Comparison of ENCODE assay signal across 8 cellular contexts in genomic region chr22:36510966-36511881, GRCh38. TPM values are rescaled to one million over a fixed set of nuclear protein-coding genes. Genes with fewer than 3 reads are reported as not detected.
DNase-seq lines count a peak whose midpoint lies in the region; ATAC-seq and TF ChIP-seq lines count a peak whose summit lies in the region.

No MANE protein-coding gene starts in this region.

- CTCF ChIA-PET in RWPE1 (lab: Yijun Ruan, JAX) = interaction anchor here (0.6 to 1.1 kb wide), 4 partner anchors 22 to 1024 kb away, joined by 3 to 7 read pairs (median 3); no protein-coding TSS in a partner anchor

- H3K79me2 ChIP-seq in GM23338 (replicated peaks; ENCODE audit: insufficient read depth) = no peaks in the 10 kb centered on the region

- H3K9me3 Mint-ChIP-seq in GM23338 = peaks cover 14% of the 10 kb centered on the region; the same call in 2 of the 3 replicates

- in situ Hi-C loops in transverse colon (cut with MboI; ENCODE audit: low pct_ligation_motif_present in 1 of 4, low pct_unique_long_range_greater_than_20kb in 1 of 4, low sequenced_read_pairs in 3 of 4) = no loop called here

- intact Hi-C loops in body of pancreas (cut with DNase I) = no loop called here
- intact Hi-C loops in transverse colon (cut with DNase I; ENCODE audit: low total_unique reads) = no loop called here

- H3K4me3 ChIP-seq in GM23338 = no peak overlapping the region
- H3K4me3 ChIP-seq in body of pancreas = no peak overlapping the region
- no peak overlapping the region for H3K4me3 ChIP-seq in transverse colon

- H3K4me3 Mint-ChIP-seq in GM23338 = no peak overlapping the region; the same call in 2 of the 3 replicates

- peaks cover 16% of the 10 kb centered on the region for H3K27me3 Mint-ChIP-seq in GM23338 (ENCODE audit: insufficient read depth, low read depth, poor library complexity)

- TF ChIP-seq EP300 in transverse colon (IDR thresholded peaks at IDR 0.05; ENCODE audit: low read depth) = no peak

- WGBS in body of pancreas, 2 donors = 66 to 73% methylated on average over 17 of the region's 17 CpGs
- 67 to 73% methylated on average over 8 to 17 of the region's 17 CpGs for WGBS in transverse colon (ENCODE audit: low coverage in 1 of 2), 2 donors

- H3K27ac ChIP-seq in GM23338 (ENCODE audit: low read depth) = peak overlapping the region; percentile 87
- peak overlapping the region; percentile 41 for H3K27ac ChIP-seq in RWPE1
- no peak overlapping the region for H3K27ac ChIP-seq in body of pancreas
- H3K27ac ChIP-seq in transverse colon = peak overlapping the region in 2 of 4 donors; percentile 11 to 22

- TF ChIP-seq CTCF in GM23338 (conservative IDR thresholded peaks at IDR 0.05; ENCODE audit: low read depth in 2 of 2) = peak; percentile 54 to 61
- TF ChIP-seq CTCF in RWPE1 (conservative IDR thresholded peaks at IDR 0.05; ENCODE audit: low read depth) = peak; percentile 66
- peak; percentile 1 to 43 (median 29) for TF ChIP-seq CTCF in body of pancreas (IDR thresholded peaks at IDR 0.05)
- TF ChIP-seq CTCF in transverse colon (IDR thresholded peaks at IDR 0.05) = peak; percentile 37 to 58 (median 52)

- no peak for TF ChIP-seq POLR2A in body of pancreas (IDR thresholded peaks at IDR 0.05)
- no peak for TF ChIP-seq POLR2A in transverse colon (IDR thresholded peaks at IDR 0.05)

- no peaks in the 10 kb centered on the region for H3K9me3 ChIP-seq in body of pancreas
- H3K9me3 ChIP-seq in transverse colon = no peaks in the 10 kb centered on the region

- H3K36me3 ChIP-seq in GM23338 (ENCODE audit: insufficient read depth) (peaks cover 58% of the 10 kb centered on the region), body of pancreas (replicated peaks in 1 of 2; ENCODE audit: insufficient read depth in 1 of 2, low read depth in 2 of 2) (peaks cover 28 to 48% of the 10 kb centered on the region in 2 donors), transverse colon (peaks cover 0 to 52% (median 27%) of the 10 kb centered on the region in 4 donors)

- peak overlapping the region; percentile 81 for H3K27ac Mint-ChIP-seq in GM23338

- POLR2A ChIA-PET in RWPE1 (lab: Yijun Ruan, JAX; ENCODE audit: low non-redundant PET) = interaction anchor here (0.6 kb wide), 1 partner anchor 10 kb away, joined by 5 read pairs; no protein-coding TSS in a partner anchor

- no peaks in the 10 kb centered on the region; the same call in none of the 2 replicates for H4K20me1 ChIP-seq in GM23338 (replicated peaks; ENCODE audit: insufficient read depth)

- no peaks in the 10 kb centered on the region for H3K9me2 ChIP-seq in GM23338 (ENCODE audit: insufficient read depth)

- DNase-seq in CMK (ENCODE audit: low read depth) (peak; percentile 27), GM23338 (ENCODE audit: low spot score) (peak; percentile 82), RWPE1 (ENCODE audit: low spot score) (peak; percentile 30), body of pancreas (peak; percentile 32 to 51 (median 42)), left lobe of liver (ENCODE audit: low spot score) (no peak), transverse colon (peak; percentile 34), globus pallidus (ENCODE audit: low spot score) (no peak)

- H3K36me3 Mint-ChIP-seq in GM23338 (ENCODE audit: low read depth) = peaks cover 71% of the 10 kb centered on the region

- H3K4me1 ChIP-seq in GM23338 (ENCODE audit: insufficient read depth) (no peaks in the 10 kb centered on the region), body of pancreas (peaks cover 14% of the 10 kb centered on the region), transverse colon (peaks cover 4 to 13% (median 11%) of the 10 kb centered on the region in 4 donors)

- H2AFZ ChIP-seq in GM23338 = no peak overlapping the region

- no peak overlapping the region for H3K4me2 ChIP-seq in GM23338

- H3K27me3 ChIP-seq in GM23338 (ENCODE audit: insufficient read depth) (peaks cover 7% of the 10 kb centered on the region), body of pancreas (no peaks in the 10 kb centered on the region), transverse colon (no peaks in the 10 kb centered on the region)

- H3K4me1 Mint-ChIP-seq in GM23338 = no peaks in the 10 kb centered on the region

- ATAC-seq in GM23338 = peak; percentile 36
- no peak for ATAC-seq in body of pancreas
- ATAC-seq in left lobe of liver = peak; percentile 33
- ATAC-seq in HG03025 (IDR thresholded peaks at IDR 0.05; ENCODE audit: low FRiP score, unreplicated experiment) = no peak

- peaks cover 32% of the 10 kb centered on the region for H3F3A ChIP-seq in GM23338 (replicated peaks; ENCODE audit: low read depth)

TF ChIP-seq in GM23338, 12 proteins besides CTCF, POLR2A, EP300 and RAD21 (continues in another document):
- TF ChIP-seq CREB1 (CRISPR knock-in tag; IDR thresholded peaks at IDR 0.05; ENCODE audit: low read depth) (no peak), EZH2phosphoT487 (IDR thresholded peaks at IDR 0.05; ENCODE audit: unreplicated experiment) (no peak), ETS1 (IDR thresholded peaks at IDR 0.05) (no peak)

RNA-seq across cellular contexts. Expression of gene FOXRED2, which starts 4.4 kb away (rescaled TPM):
- 38.3 and 47.5 TPM in 2 replicates for total RNA-seq in GM23338 (2014; rRNA removed; shearing (Covaris generic))
- 11.5 and 12.7 TPM in 2 replicates for polyA plus RNA-seq in GM23338 (2016; fragmentation: Nextera tagmentation; extraction: Ambion mirVana)
- total RNA-seq in body of pancreas (1 to 10 TPM; 2.0 to 4.9 TPM), left lobe of liver (9.0 TPM), transverse colon (1 to 10 TPM in 2 of 4 donors, under 1 TPM in 2; 0.37 to 3.0 (median 1.5) TPM)

RNA-seq across cellular contexts. Expression of gene EIF3D, which starts 17.7 kb away (rescaled TPM):
- 360 and 381 TPM in 2 replicates for total RNA-seq in GM23338 (2014; rRNA removed; shearing (Covaris generic))
- polyA plus RNA-seq in GM23338 (2016; fragmentation: Nextera tagmentation; extraction: Ambion mirVana) = 148 and 149 TPM in 2 replicates
- total RNA-seq in body of pancreas (100 to 1,000 TPM; 136 to 177 TPM), left lobe of liver (34.5 TPM), transverse colon (100 to 1,000 TPM in 3 of 4 donors, 10 to 100 TPM in 1; 69.6 to 217 (median 146) TPM)

RNA-seq across cellular contexts. Expression of gene TXN2, which starts 29.8 kb away (rescaled TPM):
- 21.6 and 23.0 TPM in 2 replicates for total RNA-seq in GM23338 (2014; rRNA removed; shearing (Covaris generic))
- polyA plus RNA-seq in GM23338 (2016; fragmentation: Nextera tagmentation; extraction: Ambion mirVana) = 50.3 and 55.6 TPM in 2 replicates
- total RNA-seq in body of pancreas = 10 to 100 TPM; 27.0 to 44.5 TPM
- total RNA-seq in left lobe of liver = 65.3 TPM
- total RNA-seq in transverse colon = 100 to 1,000 TPM in 1 of 4 donors, 10 to 100 TPM in 3; 68.5 to 317 (median 93.3) TPM

Comparison
In these comparisons a context has a peak if more than half of its experiments do, and no peak if none do; other contexts are left out.
1. DNase-seq: peak in CMK (single experiment), GM23338 (single experiment), RWPE1 (single experiment), body of pancreas (4 of 4) and transverse colon (single experiment); none in left lobe of liver (single experiment) and globus pallidus (single experiment).
2. ATAC-seq: peak in GM23338 (single experiment) and left lobe of liver (single experiment); none in body of pancreas (single experiment) and HG03025 (single experiment).
3. H3K27ac ChIP-seq: peak in GM23338 (single experiment) and RWPE1 (single experiment); none in body of pancreas (0 of 4).
4. Peak in every context shown above with its lines, with median percentiles within 50 percentile points of each other: CTCF ChIP-seq.